In genomic region chr20:1267161-1267560, GRCh38 we compare ENCODE assay signal across 8 cellular contexts. TPM values are rescaled to one million over a fixed set of nuclear protein-coding genes. Genes with fewer than 3 reads are reported as not detected.
A peak's percentile ranks its signal among the peaks of the same experiment; 100 is the strongest.
DNase-seq lines count a peak whose midpoint lies in the region; ATAC-seq and TF ChIP-seq lines count a peak whose summit lies in the region.

No MANE protein-coding gene starts in this region.

- TF ChIP-seq CTCF in left ventricle myocardium inferior (IDR thresholded peaks at IDR 0.05; ENCODE audit: borderline replicate concordance): no peak
- TF ChIP-seq CTCF in ascending aorta (IDR thresholded peaks at IDR 0.05): no peak
- no peak for TF ChIP-seq CTCF in kidney epithelial cell (IDR thresholded peaks at IDR 0.05; ENCODE audit: insufficient read depth, low read length, poor library complexity, severe bottlenecking)
- no peak for TF ChIP-seq CTCF in uterus (IDR thresholded peaks at IDR 0.05)

- H3K9me3 ChIP-seq in left ventricle myocardium inferior (replicated peaks) (no peaks in the 10 kb centered on the region), ascending aorta (no peaks in the 10 kb centered on the region), uterus (no peaks in the 10 kb centered on the region)

- TF ChIP-seq POLR2A in uterus (IDR thresholded peaks at IDR 0.05): no peak

- H3K4me3 ChIP-seq in left ventricle myocardium inferior (peak overlapping the region; percentile 92), ascending aorta (peak overlapping the region; percentile 84 to 98), kidney epithelial cell (ENCODE audit: low read depth, low read length) (peak overlapping the region; percentile 84), uterus (peak overlapping the region; percentile 50 to 69)

- H3K36me3 ChIP-seq in left ventricle myocardium inferior (no peaks in the 10 kb centered on the region), ascending aorta (no peaks in the 10 kb centered on the region), kidney epithelial cell (ENCODE audit: control insufficient read depth, insufficient read depth, low read length) (no peaks in the 10 kb centered on the region), uterus (no peaks in the 10 kb centered on the region)

- no peak for DNase-seq in left ventricle myocardium inferior
- DNase-seq in cardiac septum (ENCODE audit: low spot score): no peak
- no peak for DNase-seq in ascending aorta (ENCODE audit: low spot score in 2 of 2)
- DNase-seq in kidney epithelial cell (ENCODE audit: low read depth): no peak
- DNase-seq in uterus: no peak
- no peak for DNase-seq in posterior vena cava (ENCODE audit: low spot score)

- ATAC-seq in GM18870 (IDR thresholded peaks at IDR 0.05; ENCODE audit: unreplicated experiment) (no peak), GM21390 (IDR thresholded peaks at IDR 0.05; ENCODE audit: unreplicated experiment) (no peak)

- H3K4me1 ChIP-seq in left ventricle myocardium inferior: peaks cover 37% of the 10 kb centered on the region
- H3K4me1 ChIP-seq in ascending aorta: peaks cover 5 to 11% of the 10 kb centered on the region in 2 donors
- peaks cover 0 to 5% of the 10 kb centered on the region in 2 donors for H3K4me1 ChIP-seq in uterus

- intact Hi-C loops in left ventricle myocardium inferior (cut with micrococcal nuclease): no loop called here
- intact Hi-C loops in cardiac septum (cut with DNase I): no loop called here
- intact Hi-C loops in ascending aorta (cut with DNase I): loop anchor here (2.0 kb wide), 1 partner anchor 126 kb away; the partner anchor contains the start of gene FKBP1A
- intact Hi-C loops in uterus (cut with DNase I; ENCODE audit: low total_unique reads): no loop called here
- intact Hi-C loops in posterior vena cava (cut with DNase I): loop anchor here in 1 of 2 donors (2.0 kb wide), 1 partner anchor 36 kb away; no protein-coding TSS in a partner anchor

- H3K27me3 ChIP-seq in left ventricle myocardium inferior (ENCODE audit: low read depth) (no peaks in the 10 kb centered on the region), ascending aorta (no peaks in the 10 kb centered on the region), kidney epithelial cell (ENCODE audit: control insufficient read depth, insufficient read depth, low read length) (no peaks in the 10 kb centered on the region), uterus (no peaks in the 10 kb centered on the region)

- H3K27ac ChIP-seq in left ventricle myocardium inferior (replicated peaks): no peak overlapping the region
- H3K27ac ChIP-seq in ascending aorta: peak overlapping the region in 1 of 2 donors; percentile 58
- H3K27ac ChIP-seq in uterus: peak overlapping the region; percentile 61 to 73

RNA-seq across cellular contexts. Expression of gene SNPH, which starts 1.1 kb away (rescaled TPM):
- total RNA-seq in left ventricle myocardium inferior (11.2 TPM), cardiac septum (6.9 TPM), ascending aorta (10.4 TPM), kidney epithelial cell (7.1 and 8.3 TPM in 2 replicates), uterus (10 to 100 TPM in 1 of 4 donors, 1 to 10 TPM in 3; 2.1 to 14.0 (median 4.5) TPM), posterior vena cava (10 to 100 TPM in 1 of 2 donors, 1 to 10 TPM in 1; 8.9 to 11.9 TPM)

RNA-seq across cellular contexts. Expression of gene RAD21L1, which starts 41.3 kb away (rescaled TPM):
- total RNA-seq in left ventricle myocardium inferior (not detected), cardiac septum (not detected), ascending aorta (not detected), kidney epithelial cell (not detected in 2 replicates), uterus (not detected), posterior vena cava (not detected)
